Comparison of ENCODE assay signal across 10 cellular contexts in the genomic region with DNA sequence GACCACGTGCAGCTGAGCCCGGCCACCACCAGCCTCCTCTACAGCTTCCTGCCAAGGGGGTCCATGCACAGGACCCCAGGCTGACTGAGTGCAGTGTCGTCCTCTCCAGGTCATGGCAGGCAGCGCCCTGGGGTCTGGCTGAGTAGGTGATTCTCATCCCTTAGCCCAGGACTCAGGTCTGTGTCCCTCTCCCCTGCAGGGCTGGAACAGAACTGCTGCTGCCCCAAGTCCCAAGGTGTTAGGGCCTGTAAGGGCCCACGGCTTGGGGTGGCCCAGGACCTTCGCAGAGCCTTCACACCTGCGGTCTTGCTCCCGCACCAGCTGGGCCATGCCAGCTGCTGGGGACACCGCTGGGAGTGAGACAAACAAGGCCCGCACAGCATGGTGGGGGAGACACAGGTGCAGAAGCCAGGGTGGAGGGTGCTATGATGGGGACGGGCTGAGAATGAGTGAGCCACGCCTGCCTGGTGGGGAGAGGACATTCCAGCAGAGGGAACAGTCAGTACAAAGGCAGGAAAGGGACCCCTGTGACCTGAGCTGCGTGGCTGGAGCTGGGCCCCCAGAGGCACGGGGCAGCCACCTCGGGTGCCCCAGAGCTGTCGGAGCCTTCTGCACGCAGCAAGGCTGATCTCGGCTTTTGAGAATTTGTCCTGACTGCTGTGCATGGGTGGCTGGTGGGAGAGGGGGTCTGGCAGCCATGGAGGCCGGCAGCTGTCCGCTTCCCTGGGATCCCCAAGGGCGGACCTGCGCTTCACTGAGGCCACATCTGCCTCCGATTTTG. TPM values are rescaled to one million over a fixed set of nuclear protein-coding genes. Genes with fewer than 3 reads are reported as not detected.
DNase-seq lines count a peak whose midpoint lies in the region; ATAC-seq and TF ChIP-seq lines count a peak whose summit lies in the region.
"Had no signal": no experiment of that assay in that cellular context is flagged by ENCODE, and none has a peak within 500 bp of the region (broad histone marks: within the 10 kb centered on the region; RNA-seq: fewer than 3 reads in every experiment).

No MANE protein-coding gene starts in this region.

- DNase-seq in NCI-H146 (lab: John Stamatoyannopoulos, UW) (peak; percentile 19), NCI-H146 treated with DMSO at 0.1 percent for 48 hours (lab: John Stamatoyannopoulos, UW; ENCODE audit: unreplicated experiment) (no peak), PC-9 (no peak), heart right ventricle (no peak)
- DNase-seq: 8988T, NCI-H1092 treated with DMSO at 0.1 percent for 48 hours had no signal

- peaks cover 11% of the 10 kb centered on the region; the same call in 1 of the 2 replicates for H4K20me1 ChIP-seq in PC-9 (ENCODE audit: insufficient read depth)

- intact Hi-C loops in PC-9 (cut with micrococcal nuclease; ENCODE audit: unreplicated experiment), result no loop called here
- intact Hi-C loops in heart right ventricle (cut with DNase I), result no loop called here

- peaks cover 32% of the 10 kb centered on the region for H3K79me2 ChIP-seq in PC-9 (ENCODE audit: low read depth)

- WGBS in heart right ventricle, 2 donors, result 74 to 76% methylated on average over 23 of the region's 23 CpGs

- POLR2A ChIA-PET in PC-9 (lab: Charles Lee; ENCODE audit: unreplicated experiment), result no interaction called here

- peak overlapping the region; percentile 39; the same call in 1 of the 2 replicates for H3K4me2 ChIP-seq in PC-9

- TF ChIP-seq CTCF in PC-9 (conservative IDR thresholded peaks at IDR 0.05), result no peak
- TF ChIP-seq CTCF in heart right ventricle (IDR thresholded peaks at IDR 0.05), result no peak

- no peaks in the 10 kb centered on the region for H3K9me3 ChIP-seq in PC-9 (ENCODE audit: insufficient read depth, low read depth)
- H3K9me3 ChIP-seq in heart right ventricle, result no peaks in the 10 kb centered on the region
- no peaks in the 10 kb centered on the region for H3K9me3 ChIP-seq in skeletal muscle tissue (ENCODE audit: control insufficient read depth in 3 of 3, low read length in 3 of 3)

- H3K27me3 ChIP-seq in PC-9 (ENCODE audit: insufficient read depth, low read depth) (no peaks in the 10 kb centered on the region), heart right ventricle (no peaks in the 10 kb centered on the region), skeletal muscle tissue (ENCODE audit: control insufficient read depth in 3 of 3, insufficient read depth in 3 of 3, low read length in 3 of 3) (no peaks in the 10 kb centered on the region)

- H3K36me3 ChIP-seq in PC-9 (ENCODE audit: low read depth) (peaks cover 21% of the 10 kb centered on the region; the same call in 1 of the 2 replicates), heart right ventricle (peaks cover 0 to 41% (median 26%) of the 10 kb centered on the region in 9 donors), skeletal muscle tissue (ENCODE audit: control insufficient read depth in 3 of 3, insufficient read depth in 3 of 3, low read length in 3 of 3) (peaks cover 25 to 28% (median 27%) of the 10 kb centered on the region in 3 donors)

- H3K27ac ChIP-seq in PC-9 (no peak overlapping the region), heart right ventricle (peak overlapping the region; percentile 59 to 91 (median 83)), skeletal muscle tissue (ENCODE audit: low read depth, low read length) (peak overlapping the region; percentile 84)

- BruUV-seq in PC-9 (replicated peaks; lab: Mats Ljungman, UMichigan), result no TSS peak

- no peaks in the 10 kb centered on the region for H3K9me2 ChIP-seq in PC-9 (ENCODE audit: insufficient read depth)

- H3K9ac ChIP-seq in skeletal muscle tissue (ENCODE audit: low read depth in 1 of 3, low read length in 3 of 3), result peak overlapping the region; percentile 59 to 79 (median 61)

- CTCF ChIA-PET in PC-9 (lab: Charles Lee), result interaction anchor here (1.0 to 1.4 kb wide), 2 partner anchors 39 to 67 kb away, joined by 3 to 5 read pairs; no protein-coding TSS in a partner anchor

- no peak overlapping the region for H2AFZ ChIP-seq in PC-9

- ATAC-seq in heart right ventricle (peak in 4 of 8 donors; percentile 1 to 6 (median 4)), GM21737 (IDR thresholded peaks at IDR 0.05; ENCODE audit: unreplicated experiment) (no peak), GM21390 (IDR thresholded peaks at IDR 0.05; ENCODE audit: unreplicated experiment) (no peak), GM18861 (IDR thresholded peaks at IDR 0.05; ENCODE audit: unreplicated experiment) (no peak)

- peaks cover 28% of the 10 kb centered on the region for H3K4me1 ChIP-seq in PC-9 (replicated peaks; ENCODE audit: insufficient read depth)
- H3K4me1 ChIP-seq in heart right ventricle, result peaks cover 38 to 100% (median 77%) of the 10 kb centered on the region in 9 donors
- peaks cover 92 to 100% (median 95%) of the 10 kb centered on the region in 3 donors for H3K4me1 ChIP-seq in skeletal muscle tissue (ENCODE audit: control insufficient read depth in 3 of 3, insufficient read depth in 3 of 3, low read length in 3 of 3)

- H3K4me3 ChIP-seq in PC-9, result no peak overlapping the region
- no peak overlapping the region for H3K4me3 ChIP-seq in heart right ventricle
- peak overlapping the region; percentile 7 to 37 (median 35) for H3K4me3 ChIP-seq in skeletal muscle tissue (ENCODE audit: low read length in 3 of 3)

- peaks cover 9% of the 10 kb centered on the region; the same call in 1 of the 2 replicates for H3F3A ChIP-seq in PC-9 (ENCODE audit: insufficient read depth, low read depth)

RNA-seq across cellular contexts. Expression of gene PLEKHF1, which starts 11.9 kb away (rescaled TPM):
- total RNA-seq in PC-9 (2021) (16.0 and 18.0 TPM in 2 replicates), heart right ventricle (10 to 100 TPM in 9 of 10 donors, 1 to 10 TPM in 1; 7.0 to 38.8 (median 16.5) TPM), skeletal muscle tissue (16.7 TPM)
- polyA plus RNA-seq in heart right ventricle, result 10 to 100 TPM; 38.8 to 47.9 TPM

RNA-seq across cellular contexts. Expression of gene C19orf12, which starts 37.9 kb away (rescaled TPM):
- total RNA-seq in PC-9 (2021) (14.8 and 15.4 TPM in 2 replicates), heart right ventricle (10 to 100 TPM; 30.3 to 83.3 (median 40.0) TPM), skeletal muscle tissue (17.2 TPM)
- 10 to 100 TPM; 26.7 to 34.8 TPM for polyA plus RNA-seq in heart right ventricle

Comparison
In these comparisons a context has a peak if more than half of its experiments do, and no peak if none do; other contexts are left out.
1. H3K4me3 ChIP-seq: peak in skeletal muscle tissue (3 of 3); none in PC-9 (single experiment) and heart right ventricle (0 of 10).